21 cellular contexts compared by ENCODE assay signal in genomic region chr7:151139071-151139521, GRCh38. TPM values are rescaled to one million over a fixed set of nuclear protein-coding genes. Genes with fewer than 3 reads are reported as not detected.
A peak's percentile ranks its signal among the peaks of the same experiment; 100 is the strongest.
DNase-seq lines count a peak whose midpoint lies in the region; ATAC-seq, FAIRE-seq and TF ChIP-seq lines count a peak whose summit lies in the region.
"Had no signal": no experiment of that assay in that cellular context is flagged by ENCODE, and none has a peak within 500 bp of the region (broad histone marks: within the 10 kb centered on the region; RNA-seq: fewer than 3 reads in every experiment).

No MANE protein-coding gene starts in this region.

- POLR2A ChIA-PET in HepG2 (lab: Yijun Ruan, JAX) = no interaction called here

- TF ChIP-seq POLR2A in right lobe of liver (IDR thresholded peaks at IDR 0.05) (no peak), HepG2 (IDR thresholded peaks at IDR 0.05; ENCODE audit: insufficient read depth in 1 of 2, low read depth in 2 of 2, low read length in 2 of 2) (no peak), erythroblast (IDR thresholded peaks at IDR 0.05; ENCODE audit: low read length) (no peak)

- no peak for TF ChIP-seq RAD21 in HepG2 (CRISPR knock-in tag; IDR thresholded peaks at IDR 0.05)

- no TSS peak for BruUV-seq in HepG2 (replicated peaks; lab: Mats Ljungman, UMichigan)

- H3K27me3 ChIP-seq in right lobe of liver (no peaks in the 10 kb centered on the region), HepG2 (ENCODE audit: control insufficient read depth in 1 of 2, insufficient read depth in 2 of 2, low read length in 2 of 2) (no peaks in the 10 kb centered on the region), WERI-Rb-1 (ENCODE audit: insufficient read depth, low read depth, severe bottlenecking) (no peaks in the 10 kb centered on the region)
- H3K27me3 ChIP-seq: heart right ventricle had no signal

- intact Hi-C loops in right lobe of liver (cut with DNase I) = no loop called here
- intact Hi-C loops in HepG2 (cut with micrococcal nuclease; ENCODE audit: unreplicated experiment) = loop anchor here (10.0 kb wide), 1 partner anchor 166 kb away; no protein-coding TSS in a partner anchor

- H3K36me3 ChIP-seq in right lobe of liver = peaks cover 0 to 33% (median 5%) of the 10 kb centered on the region in 4 donors
- peaks cover 25 to 57% of the 10 kb centered on the region in 2 experiments for H3K36me3 ChIP-seq in HepG2 (replicated peaks in 1 of 2; ENCODE audit: control insufficient read depth in 1 of 2, insufficient read depth in 2 of 2, low read length in 2 of 2)
- H3K36me3 ChIP-seq in WERI-Rb-1 = peaks cover 64% of the 10 kb centered on the region

- CTCF ChIA-PET in HepG2 (lab: Yijun Ruan, JAX; ENCODE audit: low intra/inter-chr PET ratio, low total read pairs) = no interaction called here

- H3K79me2 ChIP-seq in HepG2 (ENCODE audit: insufficient read depth, low read length) = no peaks in the 10 kb centered on the region

- H3K27ac ChIP-seq in right lobe of liver (no peak overlapping the region), HepG2 (ENCODE audit: extremely low read length, insufficient read depth, low read length) (no peak overlapping the region), WERI-Rb-1 (no peak overlapping the region)
- H3K27ac ChIP-seq: KMS-11 had no signal

- no peak for FAIRE-seq in HepG2 (lab: Jason Lieb, UNC)
- FAIRE-seq: keratinocyte had no signal

- 96% methylated on average over 4 of the region's 10 CpGs for WGBS in right lobe of liver (ENCODE audit: insufficient coverage, low coverage, low lambda C conversion rate, missing lambda C conversion rate)
- 89% methylated on average over 9 of the region's 10 CpGs for WGBS in HepG2 (ENCODE audit: low lambda C conversion rate)

- TF ChIP-seq EP300 in HepG2 (IDR thresholded peaks at IDR 0.05; ENCODE audit: low read depth in 2 of 2, low read length in 2 of 2) (no peak), HepG2 (CRISPR knock-in tag; IDR thresholded peaks at IDR 0.05; ENCODE audit: borderline replicate concordance) (no peak)

- H3K4me1 ChIP-seq in right lobe of liver = no peaks in the 10 kb centered on the region
- H3K4me1 ChIP-seq in HepG2 (ENCODE audit: insufficient read depth, low read length) = no peaks in the 10 kb centered on the region

- H3K9ac ChIP-seq in HepG2 (ENCODE audit: insufficient read depth, low read depth, low read length) = no peak overlapping the region
- H3K9ac ChIP-seq: KMS-11 had no signal

- H3K4me3 ChIP-seq in right lobe of liver (no peak overlapping the region), HepG2 (replicated peaks in 1 of 3; ENCODE audit: insufficient read depth in 1 of 3, low read depth in 2 of 3, low read length in 3 of 3) (no peak overlapping the region), WERI-Rb-1 (ENCODE audit: low read depth, low read length) (no peak overlapping the region)
- H3K4me3 ChIP-seq: heart right ventricle had no signal

- H4K20me1 ChIP-seq in HepG2 (ENCODE audit: insufficient read depth, low read length) = no peaks in the 10 kb centered on the region

- DNase-seq in right lobe of liver (peak in 2 of 3 donors; percentile 34 to 37), HepG2 (ENCODE audit: low spot score) (no peak), WERI-Rb-1 (peak; percentile 14), left lobe of liver (ENCODE audit: low spot score) (peak; percentile 30), erythroblast (lab: John Stamatoyannopoulos, UW) (no peak), H4 (ENCODE audit: low spot score) (no peak)
- DNase-seq in activated CD8-positive, alpha-beta memory T cell treated with anti-CD3 and anti-CD28 coated beads, Interleukin-2, amount 50 U/mL, for 4 hours = no peak
- DNase-seq: activated CD4-positive, alpha-beta T cell treated with anti-CD3 and anti-CD28 coated beads, Interleukin-2, amount 50 U/mL, for 48 hours; heart right ventricle; midbrain; NCI-H1092; NCI-H2107; stimulated activated CD4-positive, alpha-beta T cell treated with anti-CD3 and anti-CD28 coated beads, Interleukin-4, amount 100 ng/mL, for 24 hours had no signal

- ATAC-seq in right lobe of liver (no peak), HepG2 (no peak), left lobe of liver (no peak), GM18520 (IDR thresholded peaks at IDR 0.05; ENCODE audit: unreplicated experiment) (no peak)

- in situ Hi-C loops in HepG2 (cut with HindIII; ENCODE audit: extremely low pct_ligation_motif_present, low pct_unique_long_range_greater_than_20kb) = no loop called here

- H3K9me3 ChIP-seq in right lobe of liver (no peaks in the 10 kb centered on the region), HepG2 (ENCODE audit: low read length) (no peaks in the 10 kb centered on the region), WERI-Rb-1 (ENCODE audit: severe bottlenecking) (no peaks in the 10 kb centered on the region)
- H3K9me3 ChIP-seq: heart right ventricle had no signal

- H3K4me2 ChIP-seq in HepG2 (ENCODE audit: low read depth, low read length) = no peak overlapping the region
- H3K4me2 ChIP-seq: KMS-11 had no signal

- no peak overlapping the region for H2AFZ ChIP-seq in HepG2 (ENCODE audit: low read length)

- TF ChIP-seq CTCF in right lobe of liver (IDR thresholded peaks at IDR 0.05) (no peak), HepG2 (CRISPR knock-in tag; IDR thresholded peaks at IDR 0.05) (no peak), WERI-Rb-1 (IDR thresholded peaks at IDR 0.05; ENCODE audit: low read depth, low read length) (no peak)

RNA-seq across cellular contexts. Expression of gene GBX1, which starts 28.4 kb away (rescaled TPM):
- total RNA-seq in right lobe of liver (not detected), HepG2 (2016; rRNA removed; fragmentation: Illumina TruSeq; extraction: Trizol) (not detected in 2 replicates), left lobe of liver (not detected)
- not detected in 2 replicates for total RNA-seq in HepG2 (2016; cell fraction: cytosol; rRNA removed; fragmentation: Illumina TruSeq; extraction: Trizol; ENCODE audit: low read depth)
- not detected in 2 replicates for total RNA-seq in HepG2 (2016; cell fraction: insoluble cytoplasmic fraction; rRNA removed; fragmentation: Illumina TruSeq; extraction: Trizol)
- not detected in 2 replicates for total RNA-seq in HepG2 (2016; cell fraction: membrane; rRNA removed; fragmentation: Illumina TruSeq; extraction: Trizol)
- total RNA-seq in HepG2 (2016; cell fraction: nucleus; rRNA removed; fragmentation: Illumina TruSeq; extraction: Trizol) = not detected in 2 replicates
- not detected in 2 replicates for polyA plus RNA-seq in HepG2 (2011; rRNA removed)
- not detected in 2 replicates for polyA plus RNA-seq in HepG2 (2011; cell fraction: cytosol; rRNA removed)
- polyA plus RNA-seq in HepG2 (2011; cell fraction: nucleus; rRNA removed) = not detected in 2 replicates
- not detected in 2 replicates for polyA plus RNA-seq in HepG2 (2012)
- polyA plus RNA-seq in HepG2 (2016; cell fraction: cytosol; fragmentation: Illumina TruSeq; extraction: Trizol; ENCODE audit: low read depth) = not detected in 2 replicates
- not detected in 2 replicates for polyA plus RNA-seq in HepG2 (2016; cell fraction: insoluble cytoplasmic fraction; fragmentation: Illumina TruSeq; extraction: Trizol; ENCODE audit: low read depth)
- not detected in 2 replicates for polyA plus RNA-seq in HepG2 (2016; cell fraction: membrane; fragmentation: Illumina TruSeq; extraction: Trizol; ENCODE audit: low read depth)
- polyA plus RNA-seq in HepG2 (2016; cell fraction: nucleus; fragmentation: Illumina TruSeq; extraction: Trizol; ENCODE audit: insufficient read depth, low read depth) = not detected in 2 replicates
- not detected in 2 replicates for polyA minus RNA-seq in HepG2 (2011; rRNA and poly(A)+ RNA removed; ENCODE audit: low replicate concordance)
- polyA minus RNA-seq in HepG2 (2011; cell fraction: cytosol; rRNA and poly(A)+ RNA removed) = not detected in 2 replicates
- not detected in 2 replicates for polyA minus RNA-seq in HepG2 (2011; cell fraction: nucleus; rRNA and poly(A)+ RNA removed)
- not detected in 2 replicates for total RNA-seq in H4 (2014; rRNA removed; shearing (Covaris generic))
- total RNA-seq: activated T-helper 1 cell treated with anti-CD3 and anti-CD28 coated beads, Interleukin-12 subunit alpha, Interleukin-12 subunit beta, Interleukin-2, Interleukin-4 antibody, amounts not matched to agents 30 ng/mL and 10 ng/mL and 1 ng/mL, durations not matched to agents 14 hours and 24 hours and 36 hours; fibroblast of lung; OCI-LY7; skeletal muscle tissue; subcutaneous adipose tissue had no signal
- polyA plus RNA-seq: fibroblast of lung, keratinocyte had no signal

RNA-seq across cellular contexts. Expression of gene ASB10, which starts 48.0 kb away (rescaled TPM):
- total RNA-seq in right lobe of liver (not detected), HepG2 (2016; rRNA removed; fragmentation: Illumina TruSeq; extraction: Trizol) (not detected in 2 replicates), left lobe of liver (not detected)
- total RNA-seq in HepG2 (2016; cell fraction: cytosol; rRNA removed; fragmentation: Illumina TruSeq; extraction: Trizol; ENCODE audit: low read depth) = not detected in 2 replicates
- not detected in 2 replicates for total RNA-seq in HepG2 (2016; cell fraction: insoluble cytoplasmic fraction; rRNA removed; fragmentation: Illumina TruSeq; extraction: Trizol)
- not detected in 2 replicates for total RNA-seq in HepG2 (2016; cell fraction: membrane; rRNA removed; fragmentation: Illumina TruSeq; extraction: Trizol)
- total RNA-seq in HepG2 (2016; cell fraction: nucleus; rRNA removed; fragmentation: Illumina TruSeq; extraction: Trizol) = not detected in 2 replicates
- polyA plus RNA-seq in HepG2 (2011; rRNA removed) = not detected in 2 replicates
- polyA plus RNA-seq in HepG2 (2011; cell fraction: cytosol; rRNA removed) = not detected in 2 replicates
- not detected in 2 replicates for polyA plus RNA-seq in HepG2 (2011; cell fraction: nucleus; rRNA removed)
- not detected in 2 replicates for polyA plus RNA-seq in HepG2 (2012)
- not detected in 2 replicates for polyA plus RNA-seq in HepG2 (2016; cell fraction: cytosol; fragmentation: Illumina TruSeq; extraction: Trizol; ENCODE audit: low read depth)
- polyA plus RNA-seq in HepG2 (2016; cell fraction: insoluble cytoplasmic fraction; fragmentation: Illumina TruSeq; extraction: Trizol; ENCODE audit: low read depth) = not detected in 2 replicates
- not detected in 2 replicates for polyA plus RNA-seq in HepG2 (2016; cell fraction: membrane; fragmentation: Illumina TruSeq; extraction: Trizol; ENCODE audit: low read depth)
- not detected in 2 replicates for polyA plus RNA-seq in HepG2 (2016; cell fraction: nucleus; fragmentation: Illumina TruSeq; extraction: Trizol; ENCODE audit: insufficient read depth, low read depth)
- not detected in 2 replicates for polyA minus RNA-seq in HepG2 (2011; rRNA and poly(A)+ RNA removed; ENCODE audit: low replicate concordance)
- not detected in 2 replicates for polyA minus RNA-seq in HepG2 (2011; cell fraction: cytosol; rRNA and poly(A)+ RNA removed)
- not detected in 2 replicates for polyA minus RNA-seq in HepG2 (2011; cell fraction: nucleus; rRNA and poly(A)+ RNA removed)
- total RNA-seq in H4 (2014; rRNA removed; shearing (Covaris generic)) = not detected in 2 replicates
- total RNA-seq: activated T-helper 1 cell treated with anti-CD3 and anti-CD28 coated beads, Interleukin-12 subunit alpha, Interleukin-12 subunit beta, Interleukin-2, Interleukin-4 antibody, amounts not matched to agents 30 ng/mL and 10 ng/mL and 1 ng/mL, durations not matched to agents 14 hours and 24 hours and 36 hours; fibroblast of lung; OCI-LY7; subcutaneous adipose tissue had no signal
- polyA plus RNA-seq: fibroblast of lung, keratinocyte had no signal

RNA-seq across cellular contexts. Expression of gene AGAP3, which starts 52.8 kb away (rescaled TPM):
- total RNA-seq in right lobe of liver = 10 to 100 TPM; 36.3 to 44.3 (median 39.5) TPM
- 24.9 and 31.3 TPM in 2 replicates for total RNA-seq in HepG2 (2016; rRNA removed; fragmentation: Illumina TruSeq; extraction: Trizol)
- total RNA-seq in HepG2 (2016; cell fraction: cytosol; rRNA removed; fragmentation: Illumina TruSeq; extraction: Trizol; ENCODE audit: low read depth) = 26.6 and 28.2 TPM in 2 replicates
- total RNA-seq in HepG2 (2016; cell fraction: insoluble cytoplasmic fraction; rRNA removed; fragmentation: Illumina TruSeq; extraction: Trizol) = 24.2 and 30.5 TPM in 2 replicates
- 34.8 and 39.9 TPM in 2 replicates for total RNA-seq in HepG2 (2016; cell fraction: membrane; rRNA removed; fragmentation: Illumina TruSeq; extraction: Trizol)
- total RNA-seq in HepG2 (2016; cell fraction: nucleus; rRNA removed; fragmentation: Illumina TruSeq; extraction: Trizol) = 26.5 and 31.8 TPM in 2 replicates
- 61.4 and 62.0 TPM in 2 replicates for polyA plus RNA-seq in HepG2 (2011; rRNA removed)
- polyA plus RNA-seq in HepG2 (2011; cell fraction: cytosol; rRNA removed) = 54.9 and 70.5 TPM in 2 replicates
- polyA plus RNA-seq in HepG2 (2011; cell fraction: nucleus; rRNA removed) = 255 and 313 TPM in 2 replicates
- polyA plus RNA-seq in HepG2 (2012) = 46.4 and 66.8 TPM in 2 replicates
- polyA plus RNA-seq in HepG2 (2016; cell fraction: cytosol; fragmentation: Illumina TruSeq; extraction: Trizol; ENCODE audit: low read depth) = 23.3 and 25.2 TPM in 2 replicates
- polyA plus RNA-seq in HepG2 (2016; cell fraction: insoluble cytoplasmic fraction; fragmentation: Illumina TruSeq; extraction: Trizol; ENCODE audit: low read depth) = 36.6 and 44.9 TPM in 2 replicates
- polyA plus RNA-seq in HepG2 (2016; cell fraction: membrane; fragmentation: Illumina TruSeq; extraction: Trizol; ENCODE audit: low read depth) = 48.3 and 57.9 TPM in 2 replicates
- 94.3 and 94.4 TPM in 2 replicates for polyA plus RNA-seq in HepG2 (2016; cell fraction: nucleus; fragmentation: Illumina TruSeq; extraction: Trizol; ENCODE audit: insufficient read depth, low read depth)
- 70.7 and 91.8 TPM in 2 replicates for polyA minus RNA-seq in HepG2 (2011; rRNA and poly(A)+ RNA removed; ENCODE audit: low replicate concordance)
- 43.3 and 46.7 TPM in 2 replicates for polyA minus RNA-seq in HepG2 (2011; cell fraction: cytosol; rRNA and poly(A)+ RNA removed)
- 71.4 and 81.1 TPM in 2 replicates for polyA minus RNA-seq in HepG2 (2011; cell fraction: nucleus; rRNA and poly(A)+ RNA removed)
- 54.7 TPM for total RNA-seq in left lobe of liver
- 26.1 and 36.6 TPM in 2 replicates for total RNA-seq in H4 (2014; rRNA removed; shearing (Covaris generic))

RNA-seq across cellular contexts. Expression of gene TMUB1, which starts 55.8 kb away (rescaled TPM):
- 10 to 100 TPM; 27.7 to 63.1 (median 41.8) TPM for total RNA-seq in right lobe of liver
- total RNA-seq in HepG2 (2016; rRNA removed; fragmentation: Illumina TruSeq; extraction: Trizol) = 31.8 and 51.6 TPM in 2 replicates
- total RNA-seq in HepG2 (2016; cell fraction: cytosol; rRNA removed; fragmentation: Illumina TruSeq; extraction: Trizol; ENCODE audit: low read depth) = 65.7 and 75.8 TPM in 2 replicates
- 32.2 and 52.0 TPM in 2 replicates for total RNA-seq in HepG2 (2016; cell fraction: insoluble cytoplasmic fraction; rRNA removed; fragmentation: Illumina TruSeq; extraction: Trizol)
- 89.1 and 106 TPM in 2 replicates for total RNA-seq in HepG2 (2016; cell fraction: membrane; rRNA removed; fragmentation: Illumina TruSeq; extraction: Trizol)
- 25.0 and 26.7 TPM in 2 replicates for total RNA-seq in HepG2 (2016; cell fraction: nucleus; rRNA removed; fragmentation: Illumina TruSeq; extraction: Trizol)
- polyA plus RNA-seq in HepG2 (2011; rRNA removed) = 44.8 and 47.8 TPM in 2 replicates
- 27.8 and 54.6 TPM in 2 replicates for polyA plus RNA-seq in HepG2 (2011; cell fraction: cytosol; rRNA removed)
- polyA plus RNA-seq in HepG2 (2011; cell fraction: nucleus; rRNA removed) = 66.5 and 75.5 TPM in 2 replicates
- polyA plus RNA-seq in HepG2 (2012) = 33.8 and 40.3 TPM in 2 replicates
- 123 and 138 TPM in 2 replicates for polyA plus RNA-seq in HepG2 (2016; cell fraction: cytosol; fragmentation: Illumina TruSeq; extraction: Trizol; ENCODE audit: low read depth)
- polyA plus RNA-seq in HepG2 (2016; cell fraction: insoluble cytoplasmic fraction; fragmentation: Illumina TruSeq; extraction: Trizol; ENCODE audit: low read depth) = 51.6 and 55.5 TPM in 2 replicates
- polyA plus RNA-seq in HepG2 (2016; cell fraction: membrane; fragmentation: Illumina TruSeq; extraction: Trizol; ENCODE audit: low read depth) = 146 and 154 TPM in 2 replicates
- 85.5 and 89.1 TPM in 2 replicates for polyA plus RNA-seq in HepG2 (2016; cell fraction: nucleus; fragmentation: Illumina TruSeq; extraction: Trizol; ENCODE audit: insufficient read depth, low read depth)
- 5.6 and 25.8 TPM in 2 replicates for polyA minus RNA-seq in HepG2 (2011; rRNA and poly(A)+ RNA removed; ENCODE audit: low replicate concordance)
- 22.8 and 25.2 TPM in 2 replicates for polyA minus RNA-seq in HepG2 (2011; cell fraction: cytosol; rRNA and poly(A)+ RNA removed)
- 5.6 and 6.3 TPM in 2 replicates for polyA minus RNA-seq in HepG2 (2011; cell fraction: nucleus; rRNA and poly(A)+ RNA removed)
- total RNA-seq in left lobe of liver = 60.4 TPM
- 37.1 and 37.3 TPM in 2 replicates for total RNA-seq in H4 (2014; rRNA removed; shearing (Covaris generic))

RNA-seq across cellular contexts. Expression of gene FASTK, which starts 58.5 kb away (rescaled TPM):
- total RNA-seq in right lobe of liver (10 to 100 TPM; 33.4 to 48.8 (median 43.9) TPM), HepG2 (2016; rRNA removed; fragmentation: Illumina TruSeq; extraction: Trizol) (33.0 and 52.9 TPM in 2 replicates), left lobe of liver (61.3 TPM)
- 29.1 and 30.5 TPM in 2 replicates for total RNA-seq in HepG2 (2016; cell fraction: cytosol; rRNA removed; fragmentation: Illumina TruSeq; extraction: Trizol; ENCODE audit: low read depth)
- total RNA-seq in HepG2 (2016; cell fraction: insoluble cytoplasmic fraction; rRNA removed; fragmentation: Illumina TruSeq; extraction: Trizol) = 32.4 and 60.3 TPM in 2 replicates
- total RNA-seq in HepG2 (2016; cell fraction: membrane; rRNA removed; fragmentation: Illumina TruSeq; extraction: Trizol) = 41.0 and 43.4 TPM in 2 replicates
- total RNA-seq in HepG2 (2016; cell fraction: nucleus; rRNA removed; fragmentation: Illumina TruSeq; extraction: Trizol) = 51.3 and 66.2 TPM in 2 replicates
- polyA plus RNA-seq in HepG2 (2011; rRNA removed) = 55.7 and 69.5 TPM in 2 replicates
- polyA plus RNA-seq in HepG2 (2011; cell fraction: cytosol; rRNA removed) = 26.4 and 50.0 TPM in 2 replicates
- polyA plus RNA-seq in HepG2 (2011; cell fraction: nucleus; rRNA removed) = 502 and 643 TPM in 2 replicates
- 25.5 and 34.3 TPM in 2 replicates for polyA plus RNA-seq in HepG2 (2012)
- 23.6 and 24.6 TPM in 2 replicates for polyA plus RNA-seq in HepG2 (2016; cell fraction: cytosol; fragmentation: Illumina TruSeq; extraction: Trizol; ENCODE audit: low read depth)
- polyA plus RNA-seq in HepG2 (2016; cell fraction: insoluble cytoplasmic fraction; fragmentation: Illumina TruSeq; extraction: Trizol; ENCODE audit: low read depth) = 29.6 and 34.7 TPM in 2 replicates
- polyA plus RNA-seq in HepG2 (2016; cell fraction: membrane; fragmentation: Illumina TruSeq; extraction: Trizol; ENCODE audit: low read depth) = 31.2 and 34.1 TPM in 2 replicates
- 122 and 126 TPM in 2 replicates for polyA plus RNA-seq in HepG2 (2016; cell fraction: nucleus; fragmentation: Illumina TruSeq; extraction: Trizol; ENCODE audit: insufficient read depth, low read depth)
- polyA minus RNA-seq in HepG2 (2011; rRNA and poly(A)+ RNA removed; ENCODE audit: low replicate concordance) = 72.5 and 75.7 TPM in 2 replicates
- 14.0 and 16.2 TPM in 2 replicates for polyA minus RNA-seq in HepG2 (2011; cell fraction: cytosol; rRNA and poly(A)+ RNA removed)
- 80.8 and 95.9 TPM in 2 replicates for polyA minus RNA-seq in HepG2 (2011; cell fraction: nucleus; rRNA and poly(A)+ RNA removed)
- total RNA-seq in H4 (2014; rRNA removed; shearing (Covaris generic)) = 70.0 and 100 TPM in 2 replicates

Comparison
In these comparisons a context has a peak if more than half of its experiments do, and no peak if none do; other contexts are left out.
1. DNase-seq: peak in right lobe of liver (2 of 3), WERI-Rb-1 (single experiment) and left lobe of liver (single experiment); none in HepG2 (single experiment), erythroblast (0 of 2), H4 (single experiment) and activated CD8-positive, alpha-beta memory T cell treated with anti-CD3 and anti-CD28 coated beads, Interleukin-2, amount 50 U/mL, for 4 hours (single experiment).